ENCODE assay signal across 9 cellular contexts in genomic region chr11:117300301-117300700, GRCh38. TPM values are rescaled to one million over a fixed set of nuclear protein-coding genes. Genes with fewer than 3 reads are reported as not detected.
DNase-seq lines count a peak whose midpoint lies in the region; ATAC-seq and TF ChIP-seq lines count a peak whose summit lies in the region.
"Had no signal": no experiment of that assay in that cellular context is flagged by ENCODE, and none has a peak within 500 bp of the region (broad histone marks: within the 10 kb centered on the region; RNA-seq: fewer than 3 reads in every experiment).

No MANE protein-coding gene starts in this region.

- DNase-seq in H7 (peak; percentile 79), choroid plexus epithelial cell (ENCODE audit: low read depth) (peak; percentile 61), iris pigment epithelial cell (ENCODE audit: low read depth) (peak; percentile 57), sigmoid colon (peak; percentile 69), NCI-H446 treated with DMSO at 0.1 percent for 48 hours (lab: John Stamatoyannopoulos, UW) (no peak)
- DNase-seq: NCI-H510A treated with DMSO at 0.1 percent for 48 hours had no signal

- TF ChIP-seq CTCF in choroid plexus epithelial cell (conservative IDR thresholded peaks at IDR 0.05; ENCODE audit: low read depth, low read length) = no peak
- TF ChIP-seq CTCF in sigmoid colon (IDR thresholded peaks at IDR 0.05) = no peak

- H3K4me3 ChIP-seq in H7 (ENCODE audit: insufficient read depth, low read depth, low read length) = no peak overlapping the region
- H3K4me3 ChIP-seq in choroid plexus epithelial cell (ENCODE audit: low read depth, low read length) = no peak overlapping the region
- H3K4me3 ChIP-seq in sigmoid colon = peak overlapping the region in 2 of 4 donors; percentile 12 to 23

- H3K36me3 ChIP-seq in H7 (replicated peaks; ENCODE audit: control insufficient read depth, insufficient read depth, low read length) (no peaks in the 10 kb centered on the region; the same call in 1 of the 2 replicates), sigmoid colon (peaks cover 0 to 10% (median 0%) of the 10 kb centered on the region in 4 donors)

- WGBS in sigmoid colon, 2 donors = 61% methylated on average over 18 of the region's 18 CpGs

- H3K9me3 ChIP-seq in sigmoid colon = no peaks in the 10 kb centered on the region

- TF ChIP-seq EP300 in sigmoid colon (IDR thresholded peaks at IDR 0.05) = no peak

- no peak for TF ChIP-seq POLR2A in sigmoid colon (IDR thresholded peaks at IDR 0.05)

- H3K27me3 ChIP-seq in H7 (ENCODE audit: control insufficient read depth, insufficient read depth, low read length) (no peaks in the 10 kb centered on the region), sigmoid colon (peaks cover 0 to 8% (median 0%) of the 10 kb centered on the region in 3 donors)

- peaks cover 0 to 13% (median 10%) of the 10 kb centered on the region in 4 donors for H3K4me1 ChIP-seq in sigmoid colon

- intact Hi-C loops in sigmoid colon (cut with DNase I) = no loop called here

- H3K27ac ChIP-seq in sigmoid colon = no peak overlapping the region

- ATAC-seq in HG03439 (IDR thresholded peaks at IDR 0.05; ENCODE audit: unreplicated experiment) (no peak), HG03442 (IDR thresholded peaks at IDR 0.05; ENCODE audit: unreplicated experiment) (no peak), GM21723 (IDR thresholded peaks at IDR 0.05; ENCODE audit: unreplicated experiment) (no peak)

RNA-seq across cellular contexts. Expression of gene BACE1-AS, which starts 9.2 kb away (rescaled TPM):
- total RNA-seq in H7 (2014; rRNA removed; shearing (Covaris generic)) = 5.1 and 9.1 TPM in 2 replicates
- 10 to 100 TPM in 1 of 4 donors, 1 to 10 TPM in 3; 5.6 to 11.6 (median 6.6) TPM for total RNA-seq in sigmoid colon
- polyA plus RNA-seq in sigmoid colon = 1 to 10 TPM in 2 of 3 donors, under 1 TPM in 1; 0.69 to 4.2 (median 3.8) TPM

RNA-seq across cellular contexts. Expression of gene BACE1, which starts 15.8 kb away (rescaled TPM):
- total RNA-seq in H7 (2014; rRNA removed; shearing (Covaris generic)) = 7.4 and 12.4 TPM in 2 replicates
- 10 to 100 TPM; 13.2 to 24.6 (median 16.0) TPM for total RNA-seq in sigmoid colon
- 1 to 10 TPM; 1.8 to 7.0 (median 3.6) TPM for polyA plus RNA-seq in sigmoid colon

RNA-seq across cellular contexts. Expression of gene CEP164, which starts 27.4 kb away (rescaled TPM):
- 12.8 and 18.8 TPM in 2 replicates for total RNA-seq in H7 (2014; rRNA removed; shearing (Covaris generic))
- total RNA-seq in sigmoid colon = 10 to 100 TPM; 12.5 to 40.4 (median 20.4) TPM
- polyA plus RNA-seq in sigmoid colon = 10 to 100 TPM in 1 of 3 donors, 1 to 10 TPM in 2; 1.8 to 19.4 (median 4.9) TPM
